In genomic region chr21:32413697-32414578, GRCh38 we compare ENCODE assay signal across 7 cellular contexts. TPM values are rescaled to one million over a fixed set of nuclear protein-coding genes. Genes with fewer than 3 reads are reported as not detected.
DNase-seq lines count a peak whose midpoint lies in the region; ATAC-seq, FAIRE-seq and TF ChIP-seq lines count a peak whose summit lies in the region.

No MANE protein-coding gene starts in this region.

- H3K4me3 ChIP-seq in right atrium auricular region: peak overlapping the region; percentile 72 to 80
- peak overlapping the region in 1 of 2 donors; percentile 80 for H3K4me3 ChIP-seq in small intestine (ENCODE audit: low read depth in 1 of 2, low read length in 2 of 2)

- ATAC-seq in activated T-cell treated with anti-CD3 and anti-CD28 coated beads, Interleukin-2, amount 50 U/mL, for 72 hours (replicated peaks in 1 of 2): no peak
- no peak for ATAC-seq in GM18519 (IDR thresholded peaks at IDR 0.05; ENCODE audit: low FRiP score, unreplicated experiment)
- no peak for ATAC-seq in HG03442 (IDR thresholded peaks at IDR 0.05; ENCODE audit: unreplicated experiment)

- FAIRE-seq in small intestine (lab: Jason Lieb, UNC): no peak

- H3K27ac ChIP-seq in right atrium auricular region: peak overlapping the region; percentile 99
- H3K27ac ChIP-seq in small intestine (ENCODE audit: low read depth in 1 of 2, low read length in 1 of 2): peak overlapping the region in 1 of 2 donors; percentile 99

- no peak for TF ChIP-seq CTCF in right atrium auricular region (IDR thresholded peaks at IDR 0.05)

- H3K36me3 ChIP-seq in right atrium auricular region: peaks cover 19% of the 10 kb centered on the region
- no peaks in the 10 kb centered on the region for H3K36me3 ChIP-seq in small intestine (ENCODE audit: control insufficient read depth in 2 of 2, insufficient read depth in 2 of 2, low read length in 2 of 2)

- H3K27me3 ChIP-seq in right atrium auricular region (no peaks in the 10 kb centered on the region), small intestine (ENCODE audit: control insufficient read depth in 2 of 2, insufficient read depth in 2 of 2, low read length in 2 of 2) (no peaks in the 10 kb centered on the region)

- H3K9me3 ChIP-seq in right atrium auricular region: no peaks in the 10 kb centered on the region
- no peaks in the 10 kb centered on the region for H3K9me3 ChIP-seq in small intestine (ENCODE audit: control insufficient read depth, low read depth)

- H3K36me3 Mint-ChIP-seq in activated T-cell treated with anti-CD3 and anti-CD28 coated beads, Interleukin-2, amount 50 U/mL, for 72 hours (ENCODE audit: insufficient read depth in 2 of 2): peaks cover 2% of the 10 kb centered on the region in 2 donors

- H3K4me1 ChIP-seq in right atrium auricular region (peaks cover 5 to 63% of the 10 kb centered on the region in 2 donors), small intestine (ENCODE audit: control insufficient read depth in 2 of 2, insufficient read depth in 1 of 2, low read depth in 1 of 2, low read length in 1 of 2) (no peaks in the 10 kb centered on the region)

- H3K9me3 Mint-ChIP-seq in activated T-cell treated with anti-CD3 and anti-CD28 coated beads, Interleukin-2, amount 50 U/mL, for 72 hours: no peaks in the 10 kb centered on the region

- peak overlapping the region; percentile 94 to 96 for H3K4me3 Mint-ChIP-seq in activated T-cell treated with anti-CD3 and anti-CD28 coated beads, Interleukin-2, amount 50 U/mL, for 72 hours

- DNase-seq in NCI-H146 (lab: John Stamatoyannopoulos, UW): peak; percentile 34
- DNase-seq in activated T-cell treated with anti-CD3 and anti-CD28 coated beads, Interleukin-2, amount 50 U/mL, for 72 hours: no peak
- no peak for DNase-seq in right atrium auricular region (ENCODE audit: low spot score)
- DNase-seq in small intestine: peak; percentile 55
- no peak for DNase-seq in NCI-H2081 treated with DMSO at 0.1 percent for 48 hours (lab: John Stamatoyannopoulos, UW)

- WGBS in small intestine, 3 donors: 20 to 53% (median 46%) methylated on average over 7 of the region's 7 CpGs

- peaks cover 33% of the 10 kb centered on the region for H3K4me1 Mint-ChIP-seq in activated T-cell treated with anti-CD3 and anti-CD28 coated beads, Interleukin-2, amount 50 U/mL, for 72 hours (ENCODE audit: low read depth)

- H3K27me3 Mint-ChIP-seq in activated T-cell treated with anti-CD3 and anti-CD28 coated beads, Interleukin-2, amount 50 U/mL, for 72 hours (ENCODE audit: low read depth): no peaks in the 10 kb centered on the region

- H3K27ac Mint-ChIP-seq in activated T-cell treated with anti-CD3 and anti-CD28 coated beads, Interleukin-2, amount 50 U/mL, for 72 hours: no peak overlapping the region

RNA-seq across cellular contexts. Expression of gene EVA1C, which starts 1.4 kb away (rescaled TPM):
- total RNA-seq in activated T-cell treated with anti-CD3 and anti-CD28 coated beads, Interleukin-2, amount 50 U/mL, for 72 hours: 1 to 10 TPM; 8.5 to 8.9 TPM
- 10 to 100 TPM; 25.5 to 45.9 TPM for total RNA-seq in right atrium auricular region
- 10 to 100 TPM; 13.5 to 33.5 (median 18.6) TPM for polyA plus RNA-seq in small intestine

RNA-seq across cellular contexts. Expression of gene URB1, which starts 21.1 kb away (rescaled TPM):
- 10 to 100 TPM; 15.4 to 16.7 TPM for total RNA-seq in activated T-cell treated with anti-CD3 and anti-CD28 coated beads, Interleukin-2, amount 50 U/mL, for 72 hours
- total RNA-seq in right atrium auricular region: 10 to 100 TPM in 1 of 2 donors, 1 to 10 TPM in 1; 8.6 to 12.2 TPM
- 1 to 10 TPM in 1 of 3 donors, under 1 TPM in 2; 0.67 to 6.0 (median 0.81) TPM for polyA plus RNA-seq in small intestine

Comparison
In these comparisons a context has a peak if more than half of its experiments do, and no peak if none do; other contexts are left out.
1. DNase-seq: peak in NCI-H146 (single experiment) and small intestine (single experiment); none in activated T-cell treated with anti-CD3 and anti-CD28 coated beads, Interleukin-2, amount 50 U/mL, for 72 hours (0 of 2), right atrium auricular region (single experiment) and NCI-H2081 treated with DMSO at 0.1 percent for 48 hours (single experiment).